ENCODE assay signal across 16 cellular contexts in the genomic region with DNA sequence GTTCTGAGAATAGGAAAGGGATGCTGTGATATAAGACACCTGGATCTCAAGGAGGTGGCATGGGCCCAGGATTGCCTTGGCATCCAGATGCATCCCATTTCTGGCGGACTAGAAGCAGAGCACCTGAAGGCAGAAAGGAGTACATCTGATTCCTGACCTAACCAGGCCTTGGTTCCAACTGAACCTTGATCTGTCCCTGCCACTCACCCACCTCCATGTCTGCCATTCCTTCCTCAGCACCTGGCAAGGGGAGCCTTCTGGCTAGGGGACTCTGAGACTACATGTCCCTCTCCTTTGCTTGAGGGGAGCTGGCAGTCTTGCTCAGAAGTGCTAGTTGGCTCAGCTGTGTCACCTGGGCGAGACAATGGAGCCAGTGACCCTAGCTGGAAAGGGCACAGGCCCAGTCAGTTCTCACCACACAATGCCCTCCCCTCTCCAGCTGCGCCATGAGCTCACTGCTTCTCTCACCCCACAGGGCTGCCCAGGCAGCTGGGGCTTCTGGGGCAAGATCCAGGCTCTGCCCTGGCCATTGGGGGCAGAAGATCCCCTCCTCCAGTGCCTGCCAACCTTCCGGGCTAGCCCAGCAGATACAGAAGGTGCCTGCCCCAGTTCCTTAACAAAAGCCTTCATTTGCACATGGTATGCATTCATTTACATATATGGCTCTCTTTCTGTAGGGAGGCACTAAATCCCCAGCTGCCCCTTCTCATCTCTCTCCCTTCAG. TPM values are rescaled to one million over a fixed set of nuclear protein-coding genes. Genes with fewer than 3 reads are reported as not detected.
DNase-seq lines count a peak whose midpoint lies in the region; ATAC-seq, FAIRE-seq and TF ChIP-seq lines count a peak whose summit lies in the region.
"Had no signal": no experiment of that assay in that cellular context is flagged by ENCODE, and none has a peak within 500 bp of the region (broad histone marks: within the 10 kb centered on the region; RNA-seq: fewer than 3 reads in every experiment).

No MANE protein-coding gene starts in this region.

- H3K36me3 Mint-ChIP-seq in CD8-positive, alpha-beta T cell, result peaks cover 61% of the 10 kb centered on the region

- no peak; a peak in 1 of 4 replicates for TF ChIP-seq RAD21 in H1 (IDR thresholded peaks at IDR 0.05 in 1 of 2, conservative IDR thresholded peaks at IDR 0.05 in 1 of 2; ENCODE audit: low read depth in 2 of 2, low read length in 2 of 2)

- H3K14ac ChIP-seq in H1 (ENCODE audit: insufficient read length) (peak overlapping the region; percentile 11), neuronal stem cell (ENCODE audit: low read length) (no peak overlapping the region)

- H3K4me2 ChIP-seq in Karpas-422 (ENCODE audit: low read depth, low read length, poor library complexity, severe bottlenecking) (peak overlapping the region; percentile 82), H1 (ENCODE audit: insufficient read depth in 1 of 2, low read depth in 2 of 2, low read length in 2 of 2) (peak overlapping the region; percentile 71 to 96), neuronal stem cell (ENCODE audit: insufficient read depth, low read length, poor library complexity, severe bottlenecking) (no peak overlapping the region)

- peak overlapping the region; percentile 7 for H3K56ac ChIP-seq in H1 (replicated peaks; ENCODE audit: insufficient read length, low read depth, low read length)

- H4K20me1 ChIP-seq in Karpas-422 (ENCODE audit: insufficient read depth, low read depth, low read length) (0 out of 2 replicates have a peak, but pooled peaks cover 3% of the 10 kb centered on the region), H1 (replicated peaks in 1 of 2; ENCODE audit: control insufficient read depth in 1 of 2, insufficient read depth in 2 of 2, low read length in 2 of 2) (peaks cover 0 to 4% of the 10 kb centered on the region in 2 experiments)

- H2AFZ ChIP-seq in Karpas-422 (ENCODE audit: low read length) (no peak overlapping the region), H1 (ENCODE audit: low read length) (no peak overlapping the region), neuronal stem cell (ENCODE audit: low read length) (no peak overlapping the region)

- H3K4me3 ChIP-seq in CD8-positive, alpha-beta T cell (ENCODE audit: low read depth, low read length), result no peak overlapping the region
- H3K4me3 ChIP-seq in Karpas-422 (ENCODE audit: low read length) (no peak overlapping the region), H1 (ENCODE audit: extremely low read depth in 1 of 4, insufficient read depth in 2 of 4, low read depth in 3 of 4, low read length in 4 of 4) (peak overlapping the region in 2 of 4 experiments; percentile 10 to 92; a peak in 2 of 8 replicates), neuronal stem cell (ENCODE audit: low read length in 2 of 2) (no peak overlapping the region)
- H3K4me3 ChIP-seq: MG63, ovary, uterus had no signal

- H4K5ac ChIP-seq in H1 (ENCODE audit: insufficient read length, low read depth, low read length), result peak overlapping the region; percentile 69

- no peak for ATAC-seq in CD8-positive, alpha-beta T cell
- no peak for ATAC-seq in GM21619 (IDR thresholded peaks at IDR 0.05; ENCODE audit: unreplicated experiment)

- peaks cover 55% of the 10 kb centered on the region for H3K4me1 ChIP-seq in CD8-positive, alpha-beta T cell (ENCODE audit: insufficient read depth, low read length)
- H3K4me1 ChIP-seq in Karpas-422 (ENCODE audit: low read length) (peaks cover 29% of the 10 kb centered on the region), H1 (replicated peaks in 1 of 4; ENCODE audit: control insufficient read depth in 3 of 4, insufficient read depth in 4 of 4, low read length in 3 of 4) (peaks cover 9 to 38% (median 29%) of the 10 kb centered on the region in 4 experiments), neuronal stem cell (ENCODE audit: control insufficient read depth in 2 of 2, insufficient read depth in 1 of 2, low read depth in 1 of 2, low read length in 2 of 2) (peaks cover 22 to 25% of the 10 kb centered on the region in 2 donors)

- H3K4ac ChIP-seq in H1 (replicated peaks; ENCODE audit: insufficient read length, low read depth, low read length), result peak overlapping the region; percentile 93
- no peak overlapping the region for H3K4ac ChIP-seq in neuronal stem cell (ENCODE audit: low read length)

- H3K9me3 Mint-ChIP-seq in CD8-positive, alpha-beta T cell, result no peaks in the 10 kb centered on the region
- H3K9me3 Mint-ChIP-seq: immature natural killer cell had no signal

- H2BK5ac ChIP-seq in H1 (ENCODE audit: low read depth, low read length), result peak overlapping the region; percentile 97; the same call in 1 of the 2 replicates
- no peak overlapping the region for H2BK5ac ChIP-seq in neuronal stem cell (ENCODE audit: low read length)

- 0 out of 2 replicates have a peak overlapping the region, but pooled peaks have one; percentile 71 for H4K8ac ChIP-seq in H1 (ENCODE audit: extremely low read depth, insufficient read depth, low read length)
- H4K8ac ChIP-seq in neuronal stem cell (ENCODE audit: low read depth, low read length), result no peak overlapping the region

- H3K79me2 ChIP-seq in Karpas-422 (ENCODE audit: low read length), result peaks cover 26% of the 10 kb centered on the region
- peaks cover 0 to 36% of the 10 kb centered on the region in 2 experiments; a peak in 2 of 4 replicates for H3K79me2 ChIP-seq in H1 (ENCODE audit: control insufficient read depth in 1 of 2, insufficient read depth in 2 of 2, low read length in 2 of 2)

- peak overlapping the region; percentile 96; the same call in 1 of the 2 replicates for H3K9ac ChIP-seq in Karpas-422 (ENCODE audit: low read length)
- peak overlapping the region in 1 of 4 experiments; percentile 48; a peak in 3 of 7 replicates for H3K9ac ChIP-seq in H1 (replicated peaks in 1 of 4; ENCODE audit: extremely low read depth in 1 of 4, low read depth in 3 of 4, low read length in 3 of 4)
- H3K9ac ChIP-seq in neuronal stem cell (ENCODE audit: low read depth, low read length, poor library complexity), result peak overlapping the region; percentile 65

- H3K23me2 ChIP-seq in H1 (ENCODE audit: low read depth, low read length), result peaks cover 19% of the 10 kb centered on the region

- peak; percentile 82 for FAIRE-seq in H1 (lab: Jason Lieb, UNC)
- FAIRE-seq: endothelial cell of umbilical vein, H54 had no signal

- peaks cover 31% of the 10 kb centered on the region for H3K36me3 ChIP-seq in CD8-positive, alpha-beta T cell (ENCODE audit: insufficient read depth, low read length)
- H3K36me3 ChIP-seq in Karpas-422 (ENCODE audit: insufficient read depth, low read length) (no peaks in the 10 kb centered on the region), H1 (ENCODE audit: control insufficient read depth in 2 of 4, insufficient read depth in 4 of 4, low read length in 3 of 4) (peaks cover 10 to 35% (median 22%) of the 10 kb centered on the region in 4 experiments), neuronal stem cell (replicated peaks in 1 of 2; ENCODE audit: control insufficient read depth in 2 of 2, insufficient read depth in 2 of 2, low read length in 2 of 2) (peaks cover 0 to 8% of the 10 kb centered on the region in 2 donors)
- H3K36me3 ChIP-seq: MG63, ovary, uterus had no signal

- H2AK5ac ChIP-seq in H1 (ENCODE audit: low read depth, low read length) (peak overlapping the region; percentile 91), neuronal stem cell (ENCODE audit: low read depth, low read length) (no peak overlapping the region)

- DNase-seq in CD8-positive, alpha-beta T cell, result no peak
- peak; percentile 43 for DNase-seq in Karpas-422
- DNase-seq in H1 (ENCODE audit: low read depth in 1 of 2, low spot score in 2 of 2), result peak in 1 of 2 experiments; percentile 60
- no peak for DNase-seq in neuronal stem cell (ENCODE audit: low spot score)
- DNase-seq in GM10248 (ENCODE audit: extremely low spot score), result no peak
- no peak for DNase-seq in RKO (ENCODE audit: low spot score)
- DNase-seq in RPMI8226, result no peak
- DNase-seq: activated naive CD4-positive, alpha-beta T cell; immature natural killer cell; MG63; OCI-M1; ovary; uterus had no signal

- H3K27me3 ChIP-seq in CD8-positive, alpha-beta T cell (ENCODE audit: insufficient read depth, low read length), result no peaks in the 10 kb centered on the region
- H3K27me3 ChIP-seq in Karpas-422 (ENCODE audit: low read length) (no peaks in the 10 kb centered on the region), H1 (replicated peaks in 1 of 4; ENCODE audit: control insufficient read depth in 3 of 4, extremely low read depth in 1 of 4, insufficient read depth in 3 of 4, low read length in 3 of 4) (no peaks in the 10 kb centered on the region), neuronal stem cell (ENCODE audit: control insufficient read depth in 3 of 3, insufficient read depth in 3 of 3, low read depth in 1 of 3, low read length in 3 of 3) (no peaks in the 10 kb centered on the region)
- H3K27me3 ChIP-seq: MG63, ovary, uterus had no signal

- H3K27ac ChIP-seq in CD8-positive, alpha-beta T cell (ENCODE audit: low read depth, low read length), result no peak overlapping the region
- H3K27ac ChIP-seq in Karpas-422 (ENCODE audit: low read length) (no peak overlapping the region), H1 (ENCODE audit: low read depth, low read length) (peak overlapping the region; percentile 87), neuronal stem cell (replicated peaks; ENCODE audit: low read length) (no peak overlapping the region)
- H3K27ac ChIP-seq: ovary, uterus had no signal

- POLR2A ChIA-PET in CD8-positive, alpha-beta T cell (lab: Charles Lee), result interaction anchor here (1.0 to 3.8 kb wide), 2 partner anchors 10 kb away, joined by 3 to 29 read pairs; no protein-coding TSS in a partner anchor
- POLR2A ChIA-PET in H1 (lab: Charles Lee; ENCODE audit: partially characterized antibody), result interaction anchor here (0.9 to 5.1 kb wide), 14 partner anchors 9 to 167 kb away, joined by 3 to 39 read pairs (median 5); partner anchors contain the start of genes ATP1A2, DCAF8, KCNJ10 and KCNJ9
- POLR2A ChIA-PET in GM10248 (lab: Yijun Ruan, JAX), result no interaction called here

- H3K4me1 Mint-ChIP-seq in CD8-positive, alpha-beta T cell (ENCODE audit: low read depth), result peaks cover 59% of the 10 kb centered on the region

- H3K9me2 ChIP-seq in Karpas-422 (replicated peaks; ENCODE audit: insufficient read depth, low read length), result no peaks in the 10 kb centered on the region

- H3K23ac ChIP-seq in H1 (ENCODE audit: insufficient read length) (no peak overlapping the region), neuronal stem cell (ENCODE audit: low read depth, low read length, poor library complexity) (no peak overlapping the region)

- H3K18ac ChIP-seq in H1 (ENCODE audit: extremely low read depth, low read length) (peak overlapping the region; percentile 98), neuronal stem cell (ENCODE audit: low read length) (peak overlapping the region; percentile 22)

- peak in 1 of 2 experiments; percentile 53; a peak in 2 of 3 replicates for TF ChIP-seq POLR2A in H1 (IDR thresholded peaks at IDR 0.05; ENCODE audit: control extremely low read depth in 1 of 2, low read depth in 2 of 2, low read length in 2 of 2)

- H2BK120ac ChIP-seq in H1 (replicated peaks; ENCODE audit: low read depth, low read length), result peak overlapping the region; percentile 24
- H2BK120ac ChIP-seq in neuronal stem cell (ENCODE audit: low read depth, low read length), result peak overlapping the region; percentile 29

- CTCF ChIA-PET in CD8-positive, alpha-beta T cell (lab: Charles Lee), result interaction anchor here (1.0 to 6.3 kb wide), 7 partner anchors 9 to 280 kb away, joined by 3 to 80 read pairs (median 6); partner anchors contain the start of gene DCAF8
- CTCF ChIA-PET in H1 (lab: Charles Lee; ENCODE audit: partially characterized antibody), result interaction anchor here (0.8 to 50.1 kb wide), 12 partner anchors 10 to 157 kb away, joined by 3 to 1874 read pairs (median 4); partner anchors contain the start of genes KCNJ10 and KCNJ9
- CTCF ChIA-PET in GM10248 (lab: Yijun Ruan, JAX), result interaction anchor here (1.1 to 30.0 kb wide), 6 partner anchors 9 to 281 kb away, joined by 3 to 983 read pairs (median 13); partner anchors contain the start of genes KCNJ10 and KCNJ9

- intact Hi-C loops in CD8-positive, alpha-beta T cell (cut with DNase I, micrococcal nuclease), result loop anchor here (5.0 kb wide), 2 partner anchors 173 to 313 kb away; partner anchors contain the start of gene DUSP23 (in 2 of the 2)

- H2BK15ac ChIP-seq in H1 (ENCODE audit: low read length) (peak overlapping the region; percentile 66; the same call in 1 of the 2 replicates), neuronal stem cell (ENCODE audit: low read length) (peak overlapping the region; percentile 3)

- peaks cover 14% of the 10 kb centered on the region for H3K79me1 ChIP-seq in H1 (ENCODE audit: low read depth, low read length)
- no peaks in the 10 kb centered on the region for H3K79me1 ChIP-seq in neuronal stem cell (ENCODE audit: low read depth, low read length)

- H3K27me3 Mint-ChIP-seq in CD8-positive, alpha-beta T cell (ENCODE audit: low read depth), result no peaks in the 10 kb centered on the region

- TF ChIP-seq EP300 in H1 (IDR thresholded peaks at IDR 0.05; ENCODE audit: borderline replicate concordance in 1 of 2, low read depth in 2 of 2, low read length in 2 of 2), result peak in 1 of 2 experiments; percentile 54; a peak in 1 of 3 replicates

- peak overlapping the region; percentile 91 for H2BK20ac ChIP-seq in H1 (ENCODE audit: low read length)

- WGBS in H1 (ENCODE audit: extremely low coverage in 1 of 2, insufficient coverage in 1 of 2, insufficient read length in 1 of 2, insufficient replicate concordance in 2 of 2, low coverage in 1 of 2, low lambda C conversion rate in 2 of 2, missing lambda C conversion rate in 1 of 2), 2 experiments, result 63% methylated on average over 4 of the region's 4 CpGs; no CpG with 5 or more reads in 1 of the 2 experiments
- no CpG with 5 or more reads among the region's 4 CpGs for WGBS in neuronal stem cell (ENCODE audit: extremely low coverage in 2 of 2, insufficient read length in 2 of 2, insufficient replicate concordance in 1 of 2), 2 donors

- H4K91ac ChIP-seq in H1 (replicated peaks; ENCODE audit: insufficient read length, low read length) (peak overlapping the region; percentile 96), neuronal stem cell (ENCODE audit: low read depth, low read length, poor library complexity) (no peak overlapping the region)

- H2BK12ac ChIP-seq in H1 (ENCODE audit: low read depth, low read length) (peak overlapping the region; percentile 99), neuronal stem cell (ENCODE audit: low read length) (no peak overlapping the region)

- TF ChIP-seq CTCF in CD8-positive, alpha-beta T cell (IDR thresholded peaks at IDR 0.05), result no peak
- TF ChIP-seq CTCF in H1 (IDR thresholded peaks at IDR 0.05; ENCODE audit: control extremely low read depth in 1 of 3, insufficient read depth in 1 of 3, low read depth in 1 of 3, low read length in 3 of 3), result peak in 2 of 3 experiments; percentile 12 to 15; a peak in 1 of 4 replicates
- no peak for TF ChIP-seq CTCF in GM10248 (IDR thresholded peaks at IDR 0.05; ENCODE audit: control extremely low read depth, extremely low read depth, low read depth, missing control alignments)

- no peaks in the 10 kb centered on the region for H3K9me3 ChIP-seq in CD8-positive, alpha-beta T cell (ENCODE audit: low read length)
- no peaks in the 10 kb centered on the region for H3K9me3 ChIP-seq in Karpas-422 (ENCODE audit: low read length)
- no peaks in the 10 kb centered on the region; a peak in 1 of 4 replicates for H3K9me3 ChIP-seq in H1 (ENCODE audit: insufficient read depth in 2 of 2, low read depth in 1 of 2, low read length in 1 of 2)
- no peaks in the 10 kb centered on the region for H3K9me3 ChIP-seq in neuronal stem cell (replicated peaks in 1 of 2; ENCODE audit: control insufficient read depth in 2 of 2, insufficient read depth in 1 of 2, low read depth in 1 of 2, low read length in 2 of 2)
- H3K9me3 ChIP-seq: MG63, ovary, uterus had no signal

- peak overlapping the region; percentile 42 for H3K4me3 Mint-ChIP-seq in CD8-positive, alpha-beta T cell

- H3K27ac Mint-ChIP-seq in CD8-positive, alpha-beta T cell, result peak overlapping the region; percentile 42

RNA-seq across cellular contexts. Expression of gene IGSF8, which starts 2.9 kb away (rescaled TPM):
- total RNA-seq in CD8-positive, alpha-beta T cell, result 10 to 100 TPM; 35.5 to 39.3 TPM
- 15.8 and 33.8 TPM in 2 replicates for total RNA-seq in Karpas-422 (2014; rRNA removed; shearing (Covaris generic); ENCODE audit: low replicate concordance)
- 69.6 and 71.2 TPM in 2 replicates for total RNA-seq in H1 (2021; fragmentation: NEBNext Ultra II Directional; extraction: Animal tissue kit (Norgen Biotek cat#: 25700))
- 132 and 166 TPM in 2 replicates for polyA plus RNA-seq in H1 (2011; rRNA removed)
- 103 TPM for polyA plus RNA-seq in H1 (2011; cell fraction: cytosol; rRNA removed)
- polyA plus RNA-seq in H1 (2011; cell fraction: nucleus; rRNA removed), result 322 TPM
- polyA plus RNA-seq in H1 (2012, experiment 1 of 2), result 55.1 to 95.1 TPM (median 90.2 TPM) in 4 replicates
- polyA plus RNA-seq in H1 (2012, experiment 2 of 2), result 79.5 TPM
- 88.6 TPM for polyA plus RNA-seq in H1 (2013, experiment 1 of 2)
- 77.7 TPM for polyA plus RNA-seq in H1 (2013, experiment 2 of 2)
- 34.3 and 46.3 TPM in 2 replicates for polyA minus RNA-seq in H1 (2011; rRNA and poly(A)+ RNA removed)
- polyA minus RNA-seq in H1 (2011; cell fraction: cytosol; rRNA and poly(A)+ RNA removed), result 47.9 TPM
- 57.2 TPM for polyA minus RNA-seq in H1 (2011; cell fraction: nucleus; rRNA and poly(A)+ RNA removed)
- 12.3 TPM for polyA plus RNA-seq in neuronal stem cell (2013, experiment 1 of 2)
- 12.6 TPM for polyA plus RNA-seq in neuronal stem cell (2013, experiment 2 of 2)

RNA-seq across cellular contexts. Expression of gene KCNJ9, which starts 14.2 kb away (rescaled TPM):
- not detected for total RNA-seq in CD8-positive, alpha-beta T cell
- total RNA-seq in Karpas-422 (2014; rRNA removed; shearing (Covaris generic); ENCODE audit: low replicate concordance), result not detected in 2 replicates
- 0.08 and 0.13 TPM in 2 replicates for total RNA-seq in H1 (2021; fragmentation: NEBNext Ultra II Directional; extraction: Animal tissue kit (Norgen Biotek cat#: 25700))
- polyA plus RNA-seq in H1 (2011; rRNA removed), result 0.02 and 0.11 TPM in 2 replicates
- 0.08 TPM for polyA plus RNA-seq in H1 (2011; cell fraction: cytosol; rRNA removed)
- 0.14 TPM for polyA plus RNA-seq in H1 (2011; cell fraction: nucleus; rRNA removed)
- 0.10 to 0.19 TPM (median 0.12 TPM) in 3 of 4 replicates, not detected in the other for polyA plus RNA-seq in H1 (2012, experiment 1 of 2)
- polyA plus RNA-seq in H1 (2012, experiment 2 of 2), result 0.03 TPM
- 0.02 TPM for polyA plus RNA-seq in H1 (2013, experiment 1 of 2)
- polyA plus RNA-seq in H1 (2013, experiment 2 of 2), result 0.04 TPM
- polyA minus RNA-seq in H1 (2011; rRNA and poly(A)+ RNA removed), result 0.13 TPM in 1 of 2 replicates, not detected in the other
- polyA minus RNA-seq in H1 (2011; cell fraction: cytosol; rRNA and poly(A)+ RNA removed), result not detected
- not detected for polyA minus RNA-seq in H1 (2011; cell fraction: nucleus; rRNA and poly(A)+ RNA removed)
- 0.01 TPM for polyA plus RNA-seq in neuronal stem cell (2013, experiment 1 of 2)
- polyA plus RNA-seq in neuronal stem cell (2013, experiment 2 of 2), result 0.01 TPM
- total RNA-seq: endothelial cell of umbilical vein, ovary had no signal
- polyA plus RNA-seq: endothelial cell of umbilical vein, immature natural killer cell had no signal

RNA-seq across cellular contexts. Expression of gene ATP1A2, which starts 20.0 kb away (rescaled TPM):
- total RNA-seq in CD8-positive, alpha-beta T cell, result not detected
- total RNA-seq in Karpas-422 (2014; rRNA removed; shearing (Covaris generic); ENCODE audit: low replicate concordance), result not detected in 2 replicates
- 34.8 and 39.7 TPM in 2 replicates for total RNA-seq in H1 (2021; fragmentation: NEBNext Ultra II Directional; extraction: Animal tissue kit (Norgen Biotek cat#: 25700))
- polyA plus RNA-seq in H1 (2011; rRNA removed), result 40.8 and 54.2 TPM in 2 replicates
- 60.3 TPM for polyA plus RNA-seq in H1 (2011; cell fraction: cytosol; rRNA removed)
- polyA plus RNA-seq in H1 (2011; cell fraction: nucleus; rRNA removed), result 193 TPM
- polyA plus RNA-seq in H1 (2012, experiment 1 of 2), result 41.3 to 57.9 TPM (median 44.4 TPM) in 4 replicates
- polyA plus RNA-seq in H1 (2012, experiment 2 of 2), result 14.0 TPM
- polyA plus RNA-seq in H1 (2013, experiment 1 of 2), result 23.7 TPM
- 22.3 TPM for polyA plus RNA-seq in H1 (2013, experiment 2 of 2)
- polyA minus RNA-seq in H1 (2011; rRNA and poly(A)+ RNA removed), result 103 and 110 TPM in 2 replicates
- polyA minus RNA-seq in H1 (2011; cell fraction: cytosol; rRNA and poly(A)+ RNA removed), result 45.0 TPM
- 77.4 TPM for polyA minus RNA-seq in H1 (2011; cell fraction: nucleus; rRNA and poly(A)+ RNA removed)
- 56.5 TPM for polyA plus RNA-seq in neuronal stem cell (2013, experiment 1 of 2)
- polyA plus RNA-seq in neuronal stem cell (2013, experiment 2 of 2), result 57.9 TPM
- total RNA-seq: endothelial cell of umbilical vein had no signal
- polyA plus RNA-seq: endothelial cell of umbilical vein, immature natural killer cell had no signal

RNA-seq across cellular contexts. Expression of gene KCNJ10, which starts 25.6 kb away (rescaled TPM):
- total RNA-seq in CD8-positive, alpha-beta T cell, result not detected
- total RNA-seq in Karpas-422 (2014; rRNA removed; shearing (Covaris generic); ENCODE audit: low replicate concordance), result not detected in 2 replicates
- 2.2 and 2.4 TPM in 2 replicates for total RNA-seq in H1 (2021; fragmentation: NEBNext Ultra II Directional; extraction: Animal tissue kit (Norgen Biotek cat#: 25700))
- polyA plus RNA-seq in H1 (2011; rRNA removed), result 1.7 and 3.5 TPM in 2 replicates
- 1.5 TPM for polyA plus RNA-seq in H1 (2011; cell fraction: cytosol; rRNA removed)
- polyA plus RNA-seq in H1 (2011; cell fraction: nucleus; rRNA removed), result 4.7 TPM
- polyA plus RNA-seq in H1 (2012, experiment 1 of 2), result 1.1 to 1.8 TPM (median 1.4 TPM) in 4 replicates
- 0.59 TPM for polyA plus RNA-seq in H1 (2012, experiment 2 of 2)
- 1.5 TPM for polyA plus RNA-seq in H1 (2013, experiment 1 of 2)
- 1.2 TPM for polyA plus RNA-seq in H1 (2013, experiment 2 of 2)
- 3.5 and 3.7 TPM in 2 replicates for polyA minus RNA-seq in H1 (2011; rRNA and poly(A)+ RNA removed)
- polyA minus RNA-seq in H1 (2011; cell fraction: cytosol; rRNA and poly(A)+ RNA removed), result 0.73 TPM
- 1.7 TPM for polyA minus RNA-seq in H1 (2011; cell fraction: nucleus; rRNA and poly(A)+ RNA removed)
- 0.08 TPM for polyA plus RNA-seq in neuronal stem cell (2013, experiment 1 of 2)
- 0.22 TPM for polyA plus RNA-seq in neuronal stem cell (2013, experiment 2 of 2)
- total RNA-seq: endothelial cell of umbilical vein had no signal
- polyA plus RNA-seq: endothelial cell of umbilical vein, immature natural killer cell had no signal

RNA-seq across cellular contexts. Expression of gene ATP1A4, which starts 55.9 kb away (rescaled TPM):
- total RNA-seq in CD8-positive, alpha-beta T cell, result not detected
- not detected in 2 replicates for total RNA-seq in Karpas-422 (2014; rRNA removed; shearing (Covaris generic); ENCODE audit: low replicate concordance)
- total RNA-seq in H1 (2021; fragmentation: NEBNext Ultra II Directional; extraction: Animal tissue kit (Norgen Biotek cat#: 25700)), result 0.57 and 0.61 TPM in 2 replicates
- polyA plus RNA-seq in H1 (2011; rRNA removed), result 0.48 and 0.80 TPM in 2 replicates
- polyA plus RNA-seq in H1 (2011; cell fraction: cytosol; rRNA removed), result 0.62 TPM
- 1.1 TPM for polyA plus RNA-seq in H1 (2011; cell fraction: nucleus; rRNA removed)
- 0.39 to 0.72 TPM (median 0.42 TPM) in 4 replicates for polyA plus RNA-seq in H1 (2012, experiment 1 of 2)
- polyA plus RNA-seq in H1 (2012, experiment 2 of 2), result 0.09 TPM
- polyA plus RNA-seq in H1 (2013, experiment 1 of 2), result 0.51 TPM
- polyA plus RNA-seq in H1 (2013, experiment 2 of 2), result 0.53 TPM
- polyA minus RNA-seq in H1 (2011; rRNA and poly(A)+ RNA removed), result 0.44 and 0.63 TPM in 2 replicates
- polyA minus RNA-seq in H1 (2011; cell fraction: cytosol; rRNA and poly(A)+ RNA removed), result 0.66 TPM
- 0.40 TPM for polyA minus RNA-seq in H1 (2011; cell fraction: nucleus; rRNA and poly(A)+ RNA removed)
- polyA plus RNA-seq in neuronal stem cell (2013, experiment 1 of 2), result 0.77 TPM
- polyA plus RNA-seq in neuronal stem cell (2013, experiment 2 of 2), result 0.72 TPM
- total RNA-seq: endothelial cell of umbilical vein had no signal
- polyA plus RNA-seq: endothelial cell of umbilical vein, immature natural killer cell had no signal

Comparison
In these comparisons a context has a peak if more than half of its experiments do, and no peak if none do; other contexts are left out.
1. CTCF ChIP-seq: peak in H1 (2 of 3); none in CD8-positive, alpha-beta T cell (single experiment) and GM10248 (single experiment).
2. RNA of gene ATP1A2, which starts 20.0 kb away (total RNA-seq): 34.8 to 39.7 TPM in H1; not detected in CD8-positive, alpha-beta T cell and not detected in Karpas-422; every median in the first group is over 10 times any median in the second.